Comparison of ENCODE assay signal across 8 cellular contexts in genomic region chr1:24150228-24151174, GRCh38. TPM values are rescaled to one million over a fixed set of nuclear protein-coding genes. Genes with fewer than 3 reads are reported as not detected.
DNase-seq lines count a peak whose midpoint lies in the region.

No MANE protein-coding gene starts in this region.

- peak overlapping the region; percentile 63 for H3K4me3 Mint-ChIP-seq in activated naive CD4-positive, alpha-beta T cell treated with anti-CD3 and anti-CD28 coated beads for 36 hours

- no peak overlapping the region for H3K27ac ChIP-seq in SK-N-MC

- H3K27me3 Mint-ChIP-seq in activated naive CD4-positive, alpha-beta T cell treated with anti-CD3 and anti-CD28 coated beads for 36 hours (ENCODE audit: low read depth) = peaks cover 32% of the 10 kb centered on the region

- in situ Hi-C loops in ACHN (cut with HindIII; ENCODE audit: low pct_ligation_motif_present, low pct_unique_long_range_greater_than_20kb, low sequenced_read_pairs) = no loop called here

- no peaks in the 10 kb centered on the region for H3K36me3 ChIP-seq in SK-N-MC (ENCODE audit: insufficient read depth, low read length)

- H3K4me3 ChIP-seq in SK-N-MC = peak overlapping the region; percentile 44

- no peaks in the 10 kb centered on the region for H3K9me3 Mint-ChIP-seq in activated naive CD4-positive, alpha-beta T cell treated with anti-CD3 and anti-CD28 coated beads for 36 hours

- peaks cover 18% of the 10 kb centered on the region for H3K4me1 Mint-ChIP-seq in activated naive CD4-positive, alpha-beta T cell treated with anti-CD3 and anti-CD28 coated beads for 36 hours (ENCODE audit: low read depth)

- no peaks in the 10 kb centered on the region for H3K9me3 ChIP-seq in SK-N-MC (ENCODE audit: low read depth, low read length)

- no peak overlapping the region for H3K9ac ChIP-seq in SK-N-MC (ENCODE audit: insufficient read length)

- peak; percentile 80 for DNase-seq in ACHN
- peak; percentile 84 for DNase-seq in GM19240 (ENCODE audit: insufficient read length, low spot score)
- DNase-seq in NAMALWA (ENCODE audit: low spot score) = peak; percentile 81
- DNase-seq in SK-N-MC (ENCODE audit: low read depth, low spot score) = peak; percentile 20
- peak; percentile 95 for DNase-seq in activated naive CD4-positive, alpha-beta T cell treated with anti-CD3 and anti-CD28 coated beads for 36 hours
- peak; percentile 55 for DNase-seq in globus pallidus (ENCODE audit: low spot score)
- peak in 54 of 56 donors; percentile 8 to 87 (median 58) for DNase-seq in nucleus accumbens (lab: John Stamatoyannopoulos, UW)
- peak; percentile 48 for DNase-seq in stromal cell of bone marrow (ENCODE audit: low read depth)

- CTCF ChIA-PET in activated naive CD4-positive, alpha-beta T cell treated with anti-CD3 and anti-CD28 coated beads for 36 hours (lab: Charles Lee) = interaction anchor here (0.6 to 2.3 kb wide), 38 partner anchors 9 to 680 kb away, joined by 3 to 30 read pairs (median 4); partner anchors contain the start of gene IFNLR1

- H3K27ac Mint-ChIP-seq in activated naive CD4-positive, alpha-beta T cell treated with anti-CD3 and anti-CD28 coated beads for 36 hours = no peak overlapping the region

- H3K36me3 Mint-ChIP-seq in activated naive CD4-positive, alpha-beta T cell treated with anti-CD3 and anti-CD28 coated beads for 36 hours (ENCODE audit: low read depth) = no peaks in the 10 kb centered on the region

- intact Hi-C loops in activated naive CD4-positive, alpha-beta T cell treated with anti-CD3 and anti-CD28 coated beads for 36 hours (cut with micrococcal nuclease) = loop anchor here (1.0 to 5.0 kb wide), 4 partner anchors 37 to 241 kb away; partner anchors contain the start of gene IFNLR1

RNA-seq across cellular contexts. Expression of gene IL22RA1, which starts 7.6 kb away (rescaled TPM):
- not detected for total RNA-seq in activated naive CD4-positive, alpha-beta T cell treated with anti-CD3 and anti-CD28 coated beads for 36 hours

RNA-seq across cellular contexts. Expression of gene IFNLR1, which starts 36.6 kb away (rescaled TPM):
- total RNA-seq in activated naive CD4-positive, alpha-beta T cell treated with anti-CD3 and anti-CD28 coated beads for 36 hours = 1 to 10 TPM; 4.3 to 4.6 TPM

RNA-seq across cellular contexts. Expression of gene MYOM3, which starts 38.6 kb away (rescaled TPM):
- not detected for total RNA-seq in activated naive CD4-positive, alpha-beta T cell treated with anti-CD3 and anti-CD28 coated beads for 36 hours

Comparison
In these comparisons a context has a peak if more than half of its experiments do, and no peak if none do; other contexts are left out.
1. DNase-seq: peak in every context shown above with its lines; median percentile 95 in activated naive CD4-positive, alpha-beta T cell treated with anti-CD3 and anti-CD28 coated beads for 36 hours; 84 in GM19240; 81 in NAMALWA; 80 in ACHN; 58 in nucleus accumbens; 55 in globus pallidus; 48 in stromal cell of bone marrow; 20 in SK-N-MC.